ENCODE assay signal across 8 cellular contexts in the genomic region with DNA sequence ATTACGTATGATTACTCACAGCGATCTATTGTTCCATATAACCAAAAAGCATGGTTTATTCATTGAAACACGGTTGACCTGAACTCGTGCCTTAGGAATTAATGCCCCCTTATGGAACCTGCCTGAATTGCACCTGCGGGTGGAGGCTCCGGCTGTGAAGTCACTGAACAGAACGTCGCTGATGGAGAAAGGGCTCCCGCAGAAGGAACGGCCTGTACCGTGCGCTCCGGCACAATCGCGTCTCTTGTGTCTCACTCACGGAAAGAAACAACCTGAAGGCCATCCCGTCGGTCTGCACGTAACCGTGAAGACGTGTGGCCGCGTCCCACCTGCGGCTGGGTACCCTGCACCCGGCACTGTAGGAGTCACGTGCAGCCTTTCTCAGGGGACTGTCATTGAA.
A peak's percentile ranks its signal among the peaks of the same experiment; 100 is the strongest.
DNase-seq lines count a peak whose midpoint lies in the region; ATAC-seq, FAIRE-seq and TF ChIP-seq lines count a peak whose summit lies in the region.

No MANE protein-coding gene starts in this region.

- H3K9me3 Mint-ChIP-seq in WTC11, result no peaks in the 10 kb centered on the region

- CTCF ChIA-PET in AG04449 (lab: Yijun Ruan, JAX), result interaction anchor here (1.0 to 9.5 kb wide), 14 partner anchors 9 to 149 kb away, joined by 3 to 294 read pairs (median 8); a partner anchor contains a TSS
- CTCF ChIA-PET in WTC11 (lab: Charles Lee), result interaction anchor here (1.3 to 2.7 kb wide), 2 partner anchors 148 to 150 kb away, joined by 4 to 10 read pairs; no protein-coding TSS in a partner anchor

- H3K4me3 ChIP-seq in AG04449 (ENCODE audit: low read depth, low read length) (no peak overlapping the region), cardiac fibroblast (replicated peaks in 1 of 2; ENCODE audit: low read depth in 2 of 2, low read length in 2 of 2) (no peak overlapping the region)

- H3K4me3 Mint-ChIP-seq in WTC11, result no peak overlapping the region

- FAIRE-seq in GM12891 (lab: Jason Lieb, UNC), result peak; percentile 91

- no peak overlapping the region for H3K27ac Mint-ChIP-seq in WTC11

- no peak for TF ChIP-seq POLR2A in GM12891 (IDR thresholded peaks at IDR 0.05; ENCODE audit: low read depth, low read length)

- peak; percentile 68 for ATAC-seq in WTC11
- no peak for ATAC-seq in HG03439 (IDR thresholded peaks at IDR 0.05; ENCODE audit: unreplicated experiment)

- DNase-seq in AG04449 (ENCODE audit: low read depth, low spot score) (no peak), GM12891 (ENCODE audit: insufficient read length, low spot score) (peak; percentile 82), NCI-H1105 (lab: John Stamatoyannopoulos, UW) (peak; percentile 0), WTC11 (ENCODE audit: low spot score) (peak; percentile 81), cardiac fibroblast (ENCODE audit: low read depth in 2 of 2) (peak; percentile 82 to 86), kidney tubule cell (ENCODE audit: low spot score) (peak; percentile 63)
- DNase-seq in stimulated activated CD4-positive, alpha-beta T cell treated with anti-CD3 and anti-CD28 coated beads, Interleukin-4, amount 100 ng/mL, for 4 hours, result peak; percentile 70 to 71

- peaks cover 6% of the 10 kb centered on the region; the same call in 1 of the 2 replicates for H3K4me1 Mint-ChIP-seq in WTC11

- TF ChIP-seq CTCF in AG04449 (IDR thresholded peaks at IDR 0.05; ENCODE audit: insufficient read depth, low read length, missing control alignments), result peak; percentile 87
- TF ChIP-seq CTCF in WTC11 (IDR thresholded peaks at IDR 0.05), result peak; percentile 81
- peak; percentile 91 for TF ChIP-seq CTCF in cardiac fibroblast (IDR thresholded peaks at IDR 0.05; ENCODE audit: low read depth, low read length)

- POLR2A ChIA-PET in AG04449 (lab: Yijun Ruan, JAX), result no interaction called here
- POLR2A ChIA-PET in WTC11 (lab: Charles Lee), result no interaction called here

- H3K36me3 Mint-ChIP-seq in WTC11, result no peaks in the 10 kb centered on the region; the same call in 1 of the 2 replicates

- peaks cover 7% of the 10 kb centered on the region for H3K27me3 Mint-ChIP-seq in WTC11 (ENCODE audit: low read depth)

TF ChIP-seq in GM12891, 5 proteins besides CTCF, POLR2A, EP300 and RAD21:
- TF ChIP-seq PAX5 (IDR thresholded peaks at IDR 0.05; ENCODE audit: insufficient read depth, low read length, severe bottlenecking), result no peak
- no peak for TF ChIP-seq TAF1 (IDR thresholded peaks at IDR 0.05; ENCODE audit: low read depth, low read length)
- TF ChIP-seq POU2F2 (IDR thresholded peaks at IDR 0.05; ENCODE audit: low read depth, low read length), result no peak
- no peak for TF ChIP-seq SPI1 (IDR thresholded peaks at IDR 0.05; ENCODE audit: low read depth, low read length)
- TF ChIP-seq POLR2AphosphoS5 (IDR thresholded peaks at IDR 0.05; ENCODE audit: low read depth, low read length), result no peak

TF ChIP-seq in WTC11, 78 proteins besides CTCF, POLR2A, EP300 and RAD21:
- TF ChIP-seq ZNF423 (CRISPR knock-in tag; IDR thresholded peaks at IDR 0.05), result no peak
- no peak for TF ChIP-seq FOXK1 (CRISPR knock-in tag; IDR thresholded peaks at IDR 0.05)
- TF ChIP-seq, protein P1, sequence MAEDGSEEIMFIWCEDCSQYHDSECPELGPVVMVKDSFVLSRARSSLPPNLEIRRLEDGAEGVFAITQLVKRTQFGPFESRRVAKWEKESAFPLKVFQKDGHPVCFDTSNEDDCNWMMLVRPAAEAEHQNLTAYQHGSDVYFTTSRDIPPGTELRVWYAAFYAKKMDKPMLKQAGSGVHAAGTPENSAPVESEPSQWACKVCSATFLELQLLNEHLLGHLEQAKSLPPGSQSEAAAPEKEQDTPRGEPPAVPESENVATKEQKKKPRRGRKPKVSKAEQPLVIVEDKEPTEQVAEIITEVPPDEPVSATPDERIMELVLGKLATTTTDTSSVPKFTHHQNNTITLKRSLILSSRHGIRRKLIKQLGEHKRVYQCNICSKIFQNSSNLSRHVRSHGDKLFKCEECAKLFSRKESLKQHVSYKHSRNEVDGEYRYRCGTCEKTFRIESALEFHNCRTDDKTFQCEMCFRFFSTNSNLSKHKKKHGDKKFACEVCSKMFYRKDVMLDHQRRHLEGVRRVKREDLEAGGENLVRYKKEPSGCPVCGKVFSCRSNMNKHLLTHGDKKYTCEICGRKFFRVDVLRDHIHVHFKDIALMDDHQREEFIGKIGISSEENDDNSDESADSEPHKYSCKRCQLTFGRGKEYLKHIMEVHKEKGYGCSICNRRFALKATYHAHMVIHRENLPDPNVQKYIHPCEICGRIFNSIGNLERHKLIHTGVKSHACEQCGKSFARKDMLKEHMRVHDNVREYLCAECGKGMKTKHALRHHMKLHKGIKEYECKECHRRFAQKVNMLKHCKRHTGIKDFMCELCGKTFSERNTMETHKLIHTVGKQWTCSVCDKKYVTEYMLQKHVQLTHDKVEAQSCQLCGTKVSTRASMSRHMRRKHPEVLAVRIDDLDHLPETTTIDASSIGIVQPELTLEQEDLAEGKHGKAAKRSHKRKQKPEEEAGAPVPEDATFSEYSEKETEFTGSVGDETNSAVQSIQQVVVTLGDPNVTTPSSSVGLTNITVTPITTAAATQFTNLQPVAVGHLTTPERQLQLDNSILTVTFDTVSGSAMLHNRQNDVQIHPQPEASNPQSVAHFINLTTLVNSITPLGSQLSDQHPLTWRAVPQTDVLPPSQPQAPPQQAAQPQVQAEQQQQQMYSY (CRISPR knock-in tag; IDR thresholded peaks at IDR 0.05), result no peak
- TF ChIP-seq NFATC4 (CRISPR knock-in tag; IDR thresholded peaks at IDR 0.05), result no peak
- no peak for TF ChIP-seq RORB (CRISPR knock-in tag; IDR thresholded peaks at IDR 0.05)
- TF ChIP-seq NFYB (CRISPR knock-in tag; conservative IDR thresholded peaks at IDR 0.05; ENCODE audit: low read depth), result no peak
- TF ChIP-seq SP1 (CRISPR knock-in tag; conservative IDR thresholded peaks at IDR 0.05), result 0 out of 2 replicates have a peak, but pooled peaks have one; percentile 31
TF ChIP-seq in WTC11: peak in this region for 1.
